Comparison of ENCODE assay signal across 1 cellular context in the genomic region with DNA sequence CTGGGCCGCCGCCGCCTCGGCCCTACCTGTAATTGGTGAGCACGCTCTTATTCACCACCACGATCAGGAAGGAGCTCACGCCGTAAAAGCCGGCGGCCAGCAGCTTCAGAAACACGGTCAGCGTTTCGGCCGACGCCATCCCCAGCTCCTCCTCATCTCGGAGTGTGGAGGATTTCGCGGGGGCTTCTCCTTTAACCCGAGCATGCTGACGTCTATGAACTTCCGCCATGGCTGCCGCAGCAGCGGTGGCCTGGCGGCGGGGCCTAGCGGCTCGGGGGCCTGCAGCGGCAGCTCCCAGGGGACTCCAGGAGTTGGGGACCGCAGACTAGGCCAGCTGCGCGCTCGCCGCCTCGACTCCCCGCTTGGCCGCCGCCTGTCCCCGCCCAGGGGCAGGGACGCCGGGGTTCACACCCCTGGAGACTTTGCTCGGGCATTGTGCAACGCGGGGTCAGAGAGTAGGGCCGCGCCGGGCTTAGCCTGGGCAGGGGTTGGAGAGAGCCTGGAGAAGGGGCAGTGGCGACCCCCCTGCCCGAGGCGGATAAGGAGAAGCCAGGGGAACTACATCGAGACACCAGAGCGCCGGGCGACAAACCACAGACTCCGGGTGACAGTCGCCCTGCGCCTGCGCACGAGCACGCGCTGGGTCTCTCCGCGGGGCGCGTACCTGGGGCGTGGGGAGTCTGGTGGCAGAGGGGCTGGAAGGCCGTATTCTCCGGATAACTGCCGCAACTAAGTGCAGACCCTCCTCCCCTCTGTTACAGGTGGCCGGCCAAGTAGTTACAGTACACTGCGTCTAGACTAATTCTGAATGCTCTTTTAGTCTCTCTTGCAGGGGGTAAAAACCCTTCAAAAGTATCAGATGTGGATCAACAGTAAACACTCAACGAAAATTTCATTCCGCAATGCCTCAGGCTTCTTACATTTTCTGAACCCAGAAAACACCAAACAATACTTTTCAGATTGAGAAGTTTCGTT.
TF ChIP-seq lines count a peak whose summit lies in the region.

A gene (minus strand): TSS at position 364 of the 975 bp plus-strand sequence. CDS start 135 bp downstream, at position 229.

TF ChIP-seq in K562, 482 proteins besides CTCF, POLR2A, EP300 and RAD21 (continued from another document and continues in another):
- TF ChIP-seq, protein P1, sequence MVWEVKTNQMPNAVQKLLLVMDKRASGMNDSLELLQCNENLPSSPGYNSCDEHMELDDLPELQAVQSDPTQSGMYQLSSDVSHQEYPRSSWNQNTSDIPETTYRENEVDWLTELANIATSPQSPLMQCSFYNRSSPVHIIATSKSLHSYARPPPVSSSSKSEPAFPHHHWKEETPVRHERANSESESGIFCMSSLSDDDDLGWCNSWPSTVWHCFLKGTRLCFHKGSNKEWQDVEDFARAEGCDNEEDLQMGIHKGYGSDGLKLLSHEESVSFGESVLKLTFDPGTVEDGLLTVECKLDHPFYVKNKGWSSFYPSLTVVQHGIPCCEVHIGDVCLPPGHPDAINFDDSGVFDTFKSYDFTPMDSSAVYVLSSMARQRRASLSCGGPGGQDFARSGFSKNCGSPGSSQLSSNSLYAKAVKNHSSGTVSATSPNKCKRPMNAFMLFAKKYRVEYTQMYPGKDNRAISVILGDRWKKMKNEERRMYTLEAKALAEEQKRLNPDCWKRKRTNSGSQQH (CRISPR knock-in tag; IDR thresholded peaks at IDR 0.05) = no peak
- TF ChIP-seq MEIS2 (IDR thresholded peaks at IDR 0.05; ENCODE audit: partially characterized antibody) = peak; percentile 81
- TF ChIP-seq POLR2AphosphoS2 (IDR thresholded peaks at IDR 0.05; ENCODE audit: low read length) = no peak
- TF ChIP-seq HNRNPL (IDR thresholded peaks at IDR 0.05; ENCODE audit: low read depth, low read length) = no peak
- TF ChIP-seq ZNF76 (CRISPR knock-in tag; IDR thresholded peaks at IDR 0.05; ENCODE audit: borderline replicate concordance) = peak; percentile 83
- TF ChIP-seq, protein P2, sequence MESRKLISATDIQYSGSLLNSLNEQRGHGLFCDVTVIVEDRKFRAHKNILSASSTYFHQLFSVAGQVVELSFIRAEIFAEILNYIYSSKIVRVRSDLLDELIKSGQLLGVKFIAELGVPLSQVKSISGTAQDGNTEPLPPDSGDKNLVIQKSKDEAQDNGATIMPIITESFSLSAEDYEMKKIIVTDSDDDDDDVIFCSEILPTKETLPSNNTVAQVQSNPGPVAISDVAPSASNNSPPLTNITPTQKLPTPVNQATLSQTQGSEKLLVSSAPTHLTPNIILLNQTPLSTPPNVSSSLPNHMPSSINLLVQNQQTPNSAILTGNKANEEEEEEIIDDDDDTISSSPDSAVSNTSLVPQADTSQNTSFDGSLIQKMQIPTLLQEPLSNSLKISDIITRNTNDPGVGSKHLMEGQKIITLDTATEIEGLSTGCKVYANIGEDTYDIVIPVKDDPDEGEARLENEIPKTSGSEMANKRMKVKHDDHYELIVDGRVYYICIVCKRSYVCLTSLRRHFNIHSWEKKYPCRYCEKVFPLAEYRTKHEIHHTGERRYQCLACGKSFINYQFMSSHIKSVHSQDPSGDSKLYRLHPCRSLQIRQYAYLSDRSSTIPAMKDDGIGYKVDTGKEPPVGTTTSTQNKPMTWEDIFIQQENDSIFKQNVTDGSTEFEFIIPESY (CRISPR knock-in tag; IDR thresholded peaks at IDR 0.05) = 0 out of 2 replicates have a peak, but pooled peaks have one; percentile 36
- no peak for TF ChIP-seq MYBL2 (IDR thresholded peaks at IDR 0.05; ENCODE audit: low read depth)
- TF ChIP-seq MYBL2 (CRISPR knock-in tag; IDR thresholded peaks at IDR 0.05; ENCODE audit: borderline replicate concordance) = no peak
- peak; percentile 97 for TF ChIP-seq CEBPB (tag; IDR thresholded peaks at IDR 0.05)
- peak; percentile 83; the same call in 1 of the 2 replicates for TF ChIP-seq CBFB (CRISPR knock-in tag; IDR thresholded peaks at IDR 0.05)
- TF ChIP-seq RBM34 (IDR thresholded peaks at IDR 0.05; ENCODE audit: borderline replicate concordance, insufficient read depth, low read length) = no peak
- TF ChIP-seq ZNF253 (CRISPR knock-in tag; conservative IDR thresholded peaks at IDR 0.05) = no peak
- peak; percentile 97 for TF ChIP-seq NRF1 (conservative IDR thresholded peaks at IDR 0.05 in 1 of 2, IDR thresholded peaks at IDR 0.05 in 1 of 2)
- TF ChIP-seq, protein P3, sequence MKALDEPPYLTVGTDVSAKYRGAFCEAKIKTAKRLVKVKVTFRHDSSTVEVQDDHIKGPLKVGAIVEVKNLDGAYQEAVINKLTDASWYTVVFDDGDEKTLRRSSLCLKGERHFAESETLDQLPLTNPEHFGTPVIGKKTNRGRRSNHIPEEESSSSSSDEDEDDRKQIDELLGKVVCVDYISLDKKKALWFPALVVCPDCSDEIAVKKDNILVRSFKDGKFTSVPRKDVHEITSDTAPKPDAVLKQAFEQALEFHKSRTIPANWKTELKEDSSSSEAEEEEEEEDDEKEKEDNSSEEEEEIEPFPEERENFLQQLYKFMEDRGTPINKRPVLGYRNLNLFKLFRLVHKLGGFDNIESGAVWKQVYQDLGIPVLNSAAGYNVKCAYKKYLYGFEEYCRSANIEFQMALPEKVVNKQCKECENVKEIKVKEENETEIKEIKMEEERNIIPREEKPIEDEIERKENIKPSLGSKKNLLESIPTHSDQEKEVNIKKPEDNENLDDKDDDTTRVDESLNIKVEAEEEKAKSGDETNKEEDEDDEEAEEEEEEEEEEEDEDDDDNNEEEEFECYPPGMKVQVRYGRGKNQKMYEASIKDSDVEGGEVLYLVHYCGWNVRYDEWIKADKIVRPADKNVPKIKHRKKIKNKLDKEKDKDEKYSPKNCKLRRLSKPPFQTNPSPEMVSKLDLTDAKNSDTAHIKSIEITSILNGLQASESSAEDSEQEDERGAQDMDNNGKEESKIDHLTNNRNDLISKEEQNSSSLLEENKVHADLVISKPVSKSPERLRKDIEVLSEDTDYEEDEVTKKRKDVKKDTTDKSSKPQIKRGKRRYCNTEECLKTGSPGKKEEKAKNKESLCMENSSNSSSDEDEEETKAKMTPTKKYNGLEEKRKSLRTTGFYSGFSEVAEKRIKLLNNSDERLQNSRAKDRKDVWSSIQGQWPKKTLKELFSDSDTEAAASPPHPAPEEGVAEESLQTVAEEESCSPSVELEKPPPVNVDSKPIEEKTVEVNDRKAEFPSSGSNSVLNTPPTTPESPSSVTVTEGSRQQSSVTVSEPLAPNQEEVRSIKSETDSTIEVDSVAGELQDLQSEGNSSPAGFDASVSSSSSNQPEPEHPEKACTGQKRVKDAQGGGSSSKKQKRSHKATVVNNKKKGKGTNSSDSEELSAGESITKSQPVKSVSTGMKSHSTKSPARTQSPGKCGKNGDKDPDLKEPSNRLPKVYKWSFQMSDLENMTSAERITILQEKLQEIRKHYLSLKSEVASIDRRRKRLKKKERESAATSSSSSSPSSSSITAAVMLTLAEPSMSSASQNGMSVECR (CRISPR knock-in tag; IDR thresholded peaks at IDR 0.05) = peak; percentile 6; the same call in 1 of the 2 replicates
- TF ChIP-seq, protein P4, sequence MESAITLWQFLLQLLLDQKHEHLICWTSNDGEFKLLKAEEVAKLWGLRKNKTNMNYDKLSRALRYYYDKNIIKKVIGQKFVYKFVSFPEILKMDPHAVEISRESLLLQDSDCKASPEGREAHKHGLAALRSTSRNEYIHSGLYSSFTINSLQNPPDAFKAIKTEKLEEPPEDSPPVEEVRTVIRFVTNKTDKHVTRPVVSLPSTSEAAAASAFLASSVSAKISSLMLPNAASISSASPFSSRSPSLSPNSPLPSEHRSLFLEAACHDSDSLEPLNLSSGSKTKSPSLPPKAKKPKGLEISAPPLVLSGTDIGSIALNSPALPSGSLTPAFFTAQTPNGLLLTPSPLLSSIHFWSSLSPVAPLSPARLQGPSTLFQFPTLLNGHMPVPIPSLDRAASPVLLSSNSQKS (CRISPR knock-in tag; IDR thresholded peaks at IDR 0.05) = 0 out of 2 replicates have a peak, but pooled peaks have one; percentile 17
- TF ChIP-seq, protein P5, sequence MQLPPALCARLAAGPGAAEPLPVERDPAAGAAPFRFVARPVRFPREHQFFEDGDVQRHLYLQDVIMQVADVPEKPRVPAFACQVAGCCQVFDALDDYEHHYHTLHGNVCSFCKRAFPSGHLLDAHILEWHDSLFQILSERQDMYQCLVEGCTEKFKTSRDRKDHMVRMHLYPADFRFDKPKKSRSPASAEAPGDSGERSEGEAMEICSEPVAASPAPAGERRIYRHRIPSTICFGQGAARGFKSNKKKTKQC (CRISPR knock-in tag; IDR thresholded peaks at IDR 0.05) = peak; percentile 46; the same call in 1 of the 2 replicates
- TF ChIP-seq RBFOX2 (IDR thresholded peaks at IDR 0.05; ENCODE audit: low read depth, low read length) = peak; percentile 93
- no peak for TF ChIP-seq RB1 (IDR thresholded peaks at IDR 0.05; ENCODE audit: low read depth)
- TF ChIP-seq, protein P6, sequence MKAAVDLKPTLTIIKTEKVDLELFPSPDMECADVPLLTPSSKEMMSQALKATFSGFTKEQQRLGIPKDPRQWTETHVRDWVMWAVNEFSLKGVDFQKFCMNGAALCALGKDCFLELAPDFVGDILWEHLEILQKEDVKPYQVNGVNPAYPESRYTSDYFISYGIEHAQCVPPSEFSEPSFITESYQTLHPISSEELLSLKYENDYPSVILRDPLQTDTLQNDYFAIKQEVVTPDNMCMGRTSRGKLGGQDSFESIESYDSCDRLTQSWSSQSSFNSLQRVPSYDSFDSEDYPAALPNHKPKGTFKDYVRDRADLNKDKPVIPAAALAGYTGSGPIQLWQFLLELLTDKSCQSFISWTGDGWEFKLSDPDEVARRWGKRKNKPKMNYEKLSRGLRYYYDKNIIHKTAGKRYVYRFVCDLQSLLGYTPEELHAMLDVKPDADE (conservative IDR thresholded peaks at IDR 0.05; ENCODE audit: control insufficient read depth, low read depth, low read length) = peak; percentile 22; the same call in 1 of the 2 replicates
- no peak for TF ChIP-seq ZNF165 (CRISPR knock-in tag; IDR thresholded peaks at IDR 0.05; ENCODE audit: borderline replicate concordance)
- TF ChIP-seq ATF7 (IDR thresholded peaks at IDR 0.05) = peak; percentile 49
- peak; percentile 67 for TF ChIP-seq PCBP1 (IDR thresholded peaks at IDR 0.05; ENCODE audit: low read depth, low read length, poor library complexity, severe bottlenecking)
- TF ChIP-seq L3MBTL2 (IDR thresholded peaks at IDR 0.05) = peak; percentile 89
- no peak for TF ChIP-seq RFX7 (CRISPR knock-in tag; IDR thresholded peaks at IDR 0.05)
- TF ChIP-seq BRD4 (IDR thresholded peaks at IDR 0.05) = peak; percentile 90; the same call in 1 of the 2 replicates
- peak; percentile 7; the same call in 1 of the 2 replicates for TF ChIP-seq TCF3 (CRISPR knock-in tag; IDR thresholded peaks at IDR 0.05)
- TF ChIP-seq ZNF436 (CRISPR knock-in tag; IDR thresholded peaks at IDR 0.05) = no peak
- TF ChIP-seq TFAM (CRISPR knock-in tag; conservative IDR thresholded peaks at IDR 0.05) = no peak
- no peak for TF ChIP-seq NUFIP1 (IDR thresholded peaks at IDR 0.05; ENCODE audit: partially characterized antibody)
- no peak for TF ChIP-seq PHB2 (IDR thresholded peaks at IDR 0.05; ENCODE audit: low read depth)
- TF ChIP-seq, protein P7, sequence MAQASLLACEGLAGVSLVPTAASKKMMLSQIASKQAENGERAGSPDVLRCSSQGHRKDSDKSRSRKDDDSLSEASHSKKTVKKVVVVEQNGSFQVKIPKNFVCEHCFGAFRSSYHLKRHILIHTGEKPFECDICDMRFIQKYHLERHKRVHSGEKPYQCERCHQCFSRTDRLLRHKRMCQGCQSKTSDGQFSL (CRISPR knock-in tag; IDR thresholded peaks at IDR 0.05) = no peak
- TF ChIP-seq, protein P7 (tag; IDR thresholded peaks at IDR 0.05) = no peak
